ENCODE assay signal across 16 cellular contexts in genomic region chr2:105753380-105753779, GRCh38. TPM values are rescaled to one million over a fixed set of nuclear protein-coding genes. Genes with fewer than 3 reads are reported as not detected.
DNase-seq lines count a peak whose midpoint lies in the region; ATAC-seq and TF ChIP-seq lines count a peak whose summit lies in the region.
"Had no signal": no experiment of that assay in that cellular context is flagged by ENCODE, and none has a peak within 500 bp of the region (broad histone marks: within the 10 kb centered on the region; RNA-seq: fewer than 3 reads in every experiment).

No MANE protein-coding gene starts in this region.

- ATAC-seq in stimulated activated effector memory CD8-positive, alpha-beta T cell treated with anti-CD3 and anti-CD28 coated beads, Interleukin-12 subunit alpha, Interleukin-12 subunit beta, amount 100 ng/mL, for 72 hours = no peak

- DNase-seq in activated T-cell treated with anti-CD3 and anti-CD28 coated beads, Interleukin-2, amount 50 U/mL, for 24 hours = no peak
- DNase-seq in activated T-cell treated with anti-CD3 and anti-CD28 coated beads for 4 hours (no peak), Peyer's patch (no peak), NCI-H524 treated with DMSO at 0.1 percent for 48 hours (lab: John Stamatoyannopoulos, UW) (no peak), tibial nerve (ENCODE audit: low spot score in 2 of 2) (no peak), BE2C (no peak)
- peak in 1 of 2 donors; percentile 49 for DNase-seq in stimulated activated effector memory CD8-positive, alpha-beta T cell treated with anti-CD3 and anti-CD28 coated beads, Interleukin-12 subunit alpha, Interleukin-12 subunit beta, amount 100 ng/mL, for 72 hours (ENCODE audit: low spot score in 2 of 2)
- DNase-seq: brain microvascular endothelial cell, dorsolateral prefrontal cortex, Kasumi-1, left cardiac atrium, NCI-H1694 treated with DMSO at 0.1 percent for 48 hours, NCI-H510A, OCI-M1, testis had no signal

- peaks cover 99% of the 10 kb centered on the region for H3K4me1 Mint-ChIP-seq in activated T-cell treated with anti-CD3 and anti-CD28 coated beads, Interleukin-2, amount 50 U/mL, for 24 hours (ENCODE audit: low read depth)
- peaks cover 67% of the 10 kb centered on the region for H3K4me1 Mint-ChIP-seq in dendritic cell treated with granulocyte-macrophage colony-stimulating factor and Interleukin-4, amounts not matched to agents 40 ng/mL and 50 ng/mL, for 4 days (ENCODE audit: low read depth)
- H3K4me1 Mint-ChIP-seq in stimulated activated effector memory CD8-positive, alpha-beta T cell treated with anti-CD3 and anti-CD28 coated beads, Interleukin-12 subunit alpha, Interleukin-12 subunit beta, amount 100 ng/mL, for 72 hours = peaks cover 92% of the 10 kb centered on the region

- H3K27ac ChIP-seq in Peyer's patch (peak overlapping the region in 3 of 4 donors; percentile 14 to 69 (median 43)), tibial nerve (peak overlapping the region in 1 of 4 donors; percentile 10)
- H3K27ac ChIP-seq: brain microvascular endothelial cell had no signal

- no peak for TF ChIP-seq EP300 in tibial nerve (IDR thresholded peaks at IDR 0.05)

- H3K27me3 Mint-ChIP-seq in activated T-cell treated with anti-CD3 and anti-CD28 coated beads, Interleukin-2, amount 50 U/mL, for 24 hours = no peaks in the 10 kb centered on the region
- H3K27me3 Mint-ChIP-seq in dendritic cell treated with granulocyte-macrophage colony-stimulating factor and Interleukin-4, amounts not matched to agents 40 ng/mL and 50 ng/mL, for 4 days = no peaks in the 10 kb centered on the region

- H3K27me3 ChIP-seq in Peyer's patch (no peaks in the 10 kb centered on the region), tibial nerve (no peaks in the 10 kb centered on the region), BE2C (no peaks in the 10 kb centered on the region)
- H3K27me3 ChIP-seq: brain microvascular endothelial cell, dorsolateral prefrontal cortex, testis had no signal

- no peaks in the 10 kb centered on the region for H3K9me3 Mint-ChIP-seq in activated T-cell treated with anti-CD3 and anti-CD28 coated beads, Interleukin-2, amount 50 U/mL, for 24 hours
- H3K9me3 Mint-ChIP-seq in dendritic cell treated with granulocyte-macrophage colony-stimulating factor and Interleukin-4, amounts not matched to agents 40 ng/mL and 50 ng/mL, for 4 days = peaks cover 9% of the 10 kb centered on the region
- H3K9me3 Mint-ChIP-seq in stimulated activated effector memory CD8-positive, alpha-beta T cell treated with anti-CD3 and anti-CD28 coated beads, Interleukin-12 subunit alpha, Interleukin-12 subunit beta, amount 100 ng/mL, for 72 hours = no peaks in the 10 kb centered on the region

- H3K4me3 ChIP-seq in Peyer's patch = no peak overlapping the region
- H3K4me3 ChIP-seq in tibial nerve = no peak overlapping the region
- no peak overlapping the region for H3K4me3 ChIP-seq in BE2C (ENCODE audit: low read depth, low read length)
- H3K4me3 ChIP-seq: dorsolateral prefrontal cortex, testis had no signal

- intact Hi-C loops in dendritic cell treated with granulocyte-macrophage colony-stimulating factor and Interleukin-4, amounts not matched to agents 40 ng/mL and 50 ng/mL, for 4 days (cut with micrococcal nuclease) = no loop called here

- TF ChIP-seq POLR2A in Peyer's patch (IDR thresholded peaks at IDR 0.05) (no peak), tibial nerve (IDR thresholded peaks at IDR 0.05) (no peak)

- peak overlapping the region; percentile 54 for H3K4me3 Mint-ChIP-seq in activated T-cell treated with anti-CD3 and anti-CD28 coated beads, Interleukin-2, amount 50 U/mL, for 24 hours
- H3K4me3 Mint-ChIP-seq in dendritic cell treated with granulocyte-macrophage colony-stimulating factor and Interleukin-4, amounts not matched to agents 40 ng/mL and 50 ng/mL, for 4 days = no peak overlapping the region
- peak overlapping the region; percentile 67 for H3K4me3 Mint-ChIP-seq in stimulated activated effector memory CD8-positive, alpha-beta T cell treated with anti-CD3 and anti-CD28 coated beads, Interleukin-12 subunit alpha, Interleukin-12 subunit beta, amount 100 ng/mL, for 72 hours

- WGBS in tibial nerve, 2 donors = 60 to 100% methylated on average over 2 of the region's 2 CpGs

- H3K36me3 ChIP-seq in Peyer's patch (no peaks in the 10 kb centered on the region), tibial nerve (no peaks in the 10 kb centered on the region), BE2C (no peaks in the 10 kb centered on the region)
- H3K36me3 ChIP-seq: brain microvascular endothelial cell had no signal

- TF ChIP-seq CTCF in Peyer's patch (IDR thresholded peaks at IDR 0.05) (no peak), tibial nerve (IDR thresholded peaks at IDR 0.05) (no peak), BE2C (IDR thresholded peaks at IDR 0.05; ENCODE audit: low read depth, low read length) (no peak)

- H3K36me3 Mint-ChIP-seq in activated T-cell treated with anti-CD3 and anti-CD28 coated beads, Interleukin-2, amount 50 U/mL, for 24 hours (ENCODE audit: low read depth) = peaks cover 94% of the 10 kb centered on the region
- H3K36me3 Mint-ChIP-seq in dendritic cell treated with granulocyte-macrophage colony-stimulating factor and Interleukin-4, amounts not matched to agents 40 ng/mL and 50 ng/mL, for 4 days (ENCODE audit: low read depth) = peaks cover 13% of the 10 kb centered on the region
- peaks cover 63% of the 10 kb centered on the region for H3K36me3 Mint-ChIP-seq in stimulated activated effector memory CD8-positive, alpha-beta T cell treated with anti-CD3 and anti-CD28 coated beads, Interleukin-12 subunit alpha, Interleukin-12 subunit beta, amount 100 ng/mL, for 72 hours

- H3K27ac Mint-ChIP-seq in activated T-cell treated with anti-CD3 and anti-CD28 coated beads, Interleukin-2, amount 50 U/mL, for 24 hours = peak overlapping the region; percentile 94
- H3K27ac Mint-ChIP-seq in dendritic cell treated with granulocyte-macrophage colony-stimulating factor and Interleukin-4, amounts not matched to agents 40 ng/mL and 50 ng/mL, for 4 days = peak overlapping the region; percentile 52
- peak overlapping the region; percentile 83 for H3K27ac Mint-ChIP-seq in stimulated activated effector memory CD8-positive, alpha-beta T cell treated with anti-CD3 and anti-CD28 coated beads, Interleukin-12 subunit alpha, Interleukin-12 subunit beta, amount 100 ng/mL, for 72 hours

- H3K9me3 ChIP-seq in Peyer's patch = no peaks in the 10 kb centered on the region
- H3K9me3 ChIP-seq in tibial nerve = no peaks in the 10 kb centered on the region
- H3K9me3 ChIP-seq in BE2C = no peaks in the 10 kb centered on the region
- H3K9me3 ChIP-seq: testis had no signal

- peaks cover 0 to 73% (median 19%) of the 10 kb centered on the region in 4 donors for H3K4me1 ChIP-seq in Peyer's patch
- H3K4me1 ChIP-seq in tibial nerve = peaks cover 0 to 54% (median 14%) of the 10 kb centered on the region in 4 donors
- no peaks in the 10 kb centered on the region for H3K4me1 ChIP-seq in BE2C

RNA-seq across cellular contexts. Expression of gene NCK2, which starts 8.7 kb away (rescaled TPM):
- 10 to 100 TPM; 58.6 to 94.5 (median 85.8) TPM for total RNA-seq in Peyer's patch
- 10 to 100 TPM; 22.6 to 35.9 (median 28.1) TPM for total RNA-seq in tibial nerve
- polyA plus RNA-seq in BE2C (2012; ENCODE audit: insufficient read depth, insufficient read length, low read depth) = 25.0 TPM
